1 cellular context compared by ENCODE assay signal in genomic region chr12:65294863-65295262, GRCh38.
TF ChIP-seq lines count a peak whose summit lies in the region.

No MANE protein-coding gene starts in this region.

TF ChIP-seq in endothelial cell of umbilical vein, 7 proteins besides CTCF, POLR2A, EP300 and RAD21 (continued from another document):
- TF ChIP-seq JUN (IDR thresholded peaks at IDR 0.05; ENCODE audit: borderline replicate concordance, insufficient read depth, insufficient read length, low read depth) (no peak), FOS (IDR thresholded peaks at IDR 0.05; ENCODE audit: borderline replicate concordance, insufficient read depth, low read length) (no peak), EZH2 (IDR thresholded peaks at IDR 0.05; ENCODE audit: borderline replicate concordance, low read depth, low read length, severe bottlenecking) (no peak)
